8 cellular contexts compared by ENCODE assay signal in genomic region chr11:13339196-13340153, GRCh38.
DNase-seq lines count a peak whose midpoint lies in the region; ATAC-seq and TF ChIP-seq lines count a peak whose summit lies in the region.

No MANE protein-coding gene starts in this region.

- H3K4me1 Mint-ChIP-seq in brain = peaks cover 29% of the 10 kb centered on the region

- DNase-seq in EH (ENCODE audit: low read depth) = peak; percentile 92
- DNase-seq in MG63 = peak; percentile 76
- no peak for DNase-seq in NCI-H2081 (lab: John Stamatoyannopoulos, UW)
- no peak for DNase-seq in Ammon's horn (ENCODE audit: low spot score)
- DNase-seq in activated gamma-delta T cell treated with Interleukin-2 at 50 U/mL for 16 hours = no peak

- H3K36me3 Mint-ChIP-seq in brain = no peaks in the 10 kb centered on the region

- no peaks in the 10 kb centered on the region for H3K9me3 Mint-ChIP-seq in brain

- H3K4me3 ChIP-seq in MG63 = no peak overlapping the region
- H3K4me3 ChIP-seq in mesodermal cell (ENCODE audit: extremely low read depth, insufficient read depth, low read length, poor library complexity, severe bottlenecking) = no peak overlapping the region

- peaks cover 42% of the 10 kb centered on the region for H3K4me1 ChIP-seq in mesodermal cell (ENCODE audit: control insufficient read depth, insufficient read depth, low read length, poor library complexity, severe bottlenecking)

- H3K27ac ChIP-seq in mesodermal cell (ENCODE audit: low read depth, low read length, severe bottlenecking) = peak overlapping the region; percentile 52

- peaks cover 3% of the 10 kb centered on the region for H3K27me3 Mint-ChIP-seq in brain

- H3K9me3 ChIP-seq in MG63 (no peaks in the 10 kb centered on the region), mesodermal cell (ENCODE audit: control insufficient read depth, low read length) (no peaks in the 10 kb centered on the region)

- 77 to 84% methylated on average over 7 to 8 of the region's 11 CpGs for WGBS in mesodermal cell (ENCODE audit: insufficient coverage in 2 of 2), 2 experiments

- ATAC-seq in GM21717 (IDR thresholded peaks at IDR 0.05; ENCODE audit: unreplicated experiment) = no peak

- no peak for TF ChIP-seq CTCF in brain (conservative IDR thresholded peaks at IDR 0.05)

- no peaks in the 10 kb centered on the region for H3K27me3 ChIP-seq in MG63

- peak overlapping the region in 1 of 5 experiments; percentile 10 for H3K4me3 Mint-ChIP-seq in brain

- H3K36me3 ChIP-seq in MG63 (no peaks in the 10 kb centered on the region), mesodermal cell (ENCODE audit: control insufficient read depth, insufficient read depth, low read length) (no peaks in the 10 kb centered on the region)

- peak overlapping the region in 4 of 5 experiments; percentile 26 to 56 (median 42) for H3K27ac Mint-ChIP-seq in brain

Comparison
In these comparisons a context has a peak if more than half of its experiments do, and no peak if none do; other contexts are left out.
1. DNase-seq: peak in EH (single experiment) and MG63 (single experiment); none in NCI-H2081 (0 of 2), Ammon's horn (single experiment) and activated gamma-delta T cell treated with Interleukin-2 at 50 U/mL for 16 hours (single experiment).